11 cellular contexts compared by ENCODE assay signal in the genomic region with DNA sequence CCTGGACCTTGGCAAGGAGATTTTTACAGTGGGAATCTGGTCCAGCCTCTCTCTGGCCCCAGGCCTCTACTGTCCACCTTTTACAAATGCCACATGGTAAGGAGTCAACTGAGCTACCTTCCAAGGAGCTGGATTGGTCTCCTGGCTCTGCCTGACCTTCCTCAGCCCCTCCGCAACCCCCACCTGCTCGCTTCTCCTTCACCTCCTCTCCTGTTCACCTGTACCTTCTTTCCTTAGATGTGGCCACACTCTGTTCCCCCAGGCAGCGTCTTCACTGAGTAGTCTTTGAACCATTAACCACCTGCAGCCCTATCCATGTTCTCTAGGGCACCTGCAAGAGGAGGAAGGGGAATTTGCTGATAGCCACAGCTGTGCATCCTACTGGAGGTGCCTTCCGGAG. TPM values are rescaled to one million over a fixed set of nuclear protein-coding genes. Genes with fewer than 3 reads are reported as not detected.
A peak's percentile ranks its signal among the peaks of the same experiment; 100 is the strongest.
DNase-seq lines count a peak whose midpoint lies in the region; ATAC-seq and TF ChIP-seq lines count a peak whose summit lies in the region.
"Had no signal": no experiment of that assay in that cellular context is flagged by ENCODE, and none has a peak within 500 bp of the region (broad histone marks: within the 10 kb centered on the region; RNA-seq: fewer than 3 reads in every experiment).

No MANE protein-coding gene starts in this region.

- H3K9me3 Mint-ChIP-seq in chondrocyte (ENCODE audit: low read depth) (no peaks in the 10 kb centered on the region), nephron (no peaks in the 10 kb centered on the region)

- H3K36me3 Mint-ChIP-seq in chondrocyte (ENCODE audit: low read depth) (no peaks in the 10 kb centered on the region), nephron (ENCODE audit: low read depth) (no peaks in the 10 kb centered on the region)

- peak overlapping the region; percentile 67 for H3K27ac ChIP-seq in AG04450 (ENCODE audit: low read depth, low read length)
- peak overlapping the region; percentile 19; the same call in 1 of the 2 replicates for H3K27ac ChIP-seq in HCT116 (ENCODE audit: low read depth, low read length)

- no peaks in the 10 kb centered on the region for H3K79me2 ChIP-seq in HCT116 (ENCODE audit: insufficient read depth, low read length)

- no TSS peak for BruUV-seq in HCT116 (replicated peaks; lab: Mats Ljungman, UMichigan)

- TF ChIP-seq CTCF in AG04450 (IDR thresholded peaks at IDR 0.05; ENCODE audit: low read depth, low read length) (no peak), HCT116 (IDR thresholded peaks at IDR 0.05 in 2 of 3, conservative IDR thresholded peaks at IDR 0.05 in 1 of 3; ENCODE audit: borderline replicate concordance in 1 of 3, insufficient read depth in 1 of 3, low read depth in 2 of 3, low read length in 2 of 3) (no peak), chondrocyte (IDR thresholded peaks at IDR 0.05) (no peak), nephron (IDR thresholded peaks at IDR 0.05; ENCODE audit: unreplicated experiment in 3 of 3) (no peak)

- no peaks in the 10 kb centered on the region for H3K36me3 ChIP-seq in HCT116 (ENCODE audit: control insufficient read depth in 1 of 2, insufficient read depth in 2 of 2, low read length in 2 of 2)
- H3K36me3 ChIP-seq: brain microvascular endothelial cell, ovary had no signal

- H3K27me3 ChIP-seq in AG04450 (ENCODE audit: control insufficient read depth, insufficient read depth, low read length) (no peaks in the 10 kb centered on the region), HCT116 (ENCODE audit: insufficient read depth, low read length) (no peaks in the 10 kb centered on the region)
- H3K27me3 ChIP-seq: brain microvascular endothelial cell, ovary had no signal

- ATAC-seq in HCT116 (peak; percentile 9), HG03135 (IDR thresholded peaks at IDR 0.05; ENCODE audit: unreplicated experiment) (no peak), GM18861 (IDR thresholded peaks at IDR 0.05; ENCODE audit: unreplicated experiment) (no peak)

- no peaks in the 10 kb centered on the region for H4K20me1 ChIP-seq in HCT116 (ENCODE audit: insufficient read depth)

- H3K27ac Mint-ChIP-seq in chondrocyte (ENCODE audit: unreplicated experiment), result peak overlapping the region; percentile 83
- H3K27ac Mint-ChIP-seq in nephron, result peak overlapping the region; percentile 27 to 88 (median 56)

- RAD21 ChIA-PET in HCT116 (lab: Charles Lee; ENCODE audit: low non-redundant PET in 1 of 2, low total read pairs in 2 of 2, uncharacterized antibody in 2 of 2, unreplicated experiment in 2 of 2), result interaction anchor here (0.6 to 1.2 kb wide), 6 partner anchors 48 to 258 kb away, joined by 3 to 5 read pairs (median 3); a partner anchor contains a TSS

- H3K9me3 ChIP-seq in AG04450 (ENCODE audit: control insufficient read depth, insufficient read depth, low read length) (no peaks in the 10 kb centered on the region; the same call in 1 of the 2 replicates), HCT116 (ENCODE audit: control insufficient read depth in 1 of 2, insufficient read depth in 1 of 2, low read depth in 1 of 2, low read length in 2 of 2) (no peaks in the 10 kb centered on the region)
- H3K9me3 ChIP-seq: ovary had no signal

- H3K9ac ChIP-seq in HCT116 (ENCODE audit: low read length), result peak overlapping the region; percentile 40; the same call in 1 of the 2 replicates

- H3K4me3 Mint-ChIP-seq in chondrocyte (ENCODE audit: unreplicated experiment), result no peak overlapping the region
- H3K4me3 Mint-ChIP-seq in nephron, result no peak overlapping the region

- H3K4me3 ChIP-seq in AG04450 (ENCODE audit: low read depth, low read length) (no peak overlapping the region), HCT116 (replicated peaks in 1 of 2; ENCODE audit: low read depth in 1 of 2, low read length in 2 of 2) (no peak overlapping the region)
- H3K4me3 ChIP-seq: ovary had no signal

- H3K4me1 ChIP-seq in HCT116 (ENCODE audit: control insufficient read depth in 1 of 2, insufficient read depth in 2 of 2, low read length in 2 of 2), result peaks cover 23 to 44% of the 10 kb centered on the region in 2 experiments

- POLR2A ChIA-PET in AG04450 (lab: Yijun Ruan, JAX) (interaction anchor here (0.9 to 1.6 kb wide), 4 partner anchors 47 to 255 kb away, joined by 3 to 5 read pairs (median 4); no protein-coding TSS in a partner anchor), HCT116 (lab: Charles Lee) (interaction anchor here (1.2 to 2.4 kb wide), 5 partner anchors 8 to 241 kb away, joined by 4 to 8 read pairs (median 4); a partner anchor contains a TSS)

- H3K27me3 Mint-ChIP-seq in chondrocyte (ENCODE audit: low read depth), result no peaks in the 10 kb centered on the region
- H3K27me3 Mint-ChIP-seq in nephron (ENCODE audit: low read depth), result peaks cover 14% of the 10 kb centered on the region

- no peak overlapping the region for H3K4me2 ChIP-seq in HCT116 (ENCODE audit: low read length)

- H3K4me1 Mint-ChIP-seq in chondrocyte (ENCODE audit: low read depth) (peaks cover 50% of the 10 kb centered on the region), nephron (peaks cover 41% of the 10 kb centered on the region)

- DNase-seq in AG04450 (ENCODE audit: low read depth, low spot score), result no peak
- no peak for DNase-seq in HCT116 (ENCODE audit: low read depth, low spot score)
- DNase-seq in chondrocyte (ENCODE audit: low spot score), result no peak
- DNase-seq in activated CD4-positive, CD25-positive, alpha-beta regulatory T cell treated with anti-CD3 and anti-CD28 coated beads, Interleukin-2, amount 50 U/mL, for 72 hours, result no peak
- no peak for DNase-seq in GOT3 (lab: John Stamatoyannopoulos, UW)
- DNase-seq: NCI-H524 treated with DMSO at 0.1 percent for 48 hours had no signal

- H2AFZ ChIP-seq in HCT116 (ENCODE audit: low read depth, low read length, poor library complexity, severe bottlenecking), result no peak overlapping the region

- H3K9me2 ChIP-seq in HCT116 (ENCODE audit: insufficient read depth), result no peaks in the 10 kb centered on the region

- no peak for TF ChIP-seq POLR2A in HCT116 (IDR thresholded peaks at IDR 0.05; ENCODE audit: borderline replicate concordance, extremely low read depth, insufficient read depth, insufficient read length)

- TF ChIP-seq RAD21 in HCT116 (IDR thresholded peaks at IDR 0.05; ENCODE audit: low read depth), result no peak

- intact Hi-C loops in HCT116 (cut with micrococcal nuclease), result loop anchor here (2.0 to 5.0 kb wide), 2 partner anchors 258 to 363 kb away; no protein-coding TSS in a partner anchor

- CTCF ChIA-PET in AG04450 (lab: Charles Lee), result interaction anchor here (0.6 to 9.6 kb wide), 36 partner anchors 8 to 298 kb away, joined by 3 to 101 read pairs (median 4); a partner anchor contains a TSS
- CTCF ChIA-PET in HCT116 (lab: Charles Lee), result interaction anchor here (1.0 to 5.8 kb wide), 15 partner anchors 9 to 259 kb away, joined by 3 to 34 read pairs (median 6); a partner anchor contains a TSS

TF ChIP-seq in HCT116, 20 proteins besides CTCF, POLR2A, EP300 and RAD21:
- no peak for TF ChIP-seq JUND (IDR thresholded peaks at IDR 0.05)
- no peak for TF ChIP-seq SP1 (IDR thresholded peaks at IDR 0.05; ENCODE audit: low read depth)
- no peak for TF ChIP-seq EZH2 (IDR thresholded peaks at IDR 0.05)
- no peak for TF ChIP-seq SRF (IDR thresholded peaks at IDR 0.05; ENCODE audit: low read depth)
- no peak for TF ChIP-seq FOSL1 (IDR thresholded peaks at IDR 0.05; ENCODE audit: low read depth)
- no peak for TF ChIP-seq ZFX (IDR thresholded peaks at IDR 0.05)
- TF ChIP-seq YY1 (IDR thresholded peaks at IDR 0.05; ENCODE audit: extremely low read depth, insufficient replicate concordance, low read depth, low read length), result no peak

RNA-seq across cellular contexts. Expression of a gene that starts 55.3 kb away (rescaled TPM):
- 9.9 and 13.3 TPM in 2 replicates for polyA plus RNA-seq in AG04450 (2011; rRNA removed)
- 22.2 and 23.1 TPM in 2 replicates for polyA minus RNA-seq in AG04450 (2011; rRNA and poly(A)+ RNA removed)
- 211 TPM for total RNA-seq in HCT116 (2021; ENCODE audit: unreplicated experiment)
- 138 and 167 TPM in 2 replicates for polyA plus RNA-seq in HCT116 (2012)
- total RNA-seq in chondrocyte, result 112 to 157 TPM (median 117 TPM) in 3 replicates
